ENCODE assay signal across 28 cellular contexts in genomic region chr11:6326303-6326702, GRCh38. TPM values are rescaled to one million over a fixed set of nuclear protein-coding genes. Genes with fewer than 3 reads are reported as not detected.
A peak's percentile ranks its signal among the peaks of the same experiment; 100 is the strongest.
DNase-seq lines count a peak whose midpoint lies in the region; ATAC-seq, FAIRE-seq and TF ChIP-seq lines count a peak whose summit lies in the region.
"Had no signal": no experiment of that assay in that cellular context is flagged by ENCODE, and none has a peak within 500 bp of the region (broad histone marks: within the 10 kb centered on the region; RNA-seq: fewer than 3 reads in every experiment).

No MANE protein-coding gene starts in this region.

- no peak overlapping the region for H2AK5ac ChIP-seq in H1 (ENCODE audit: low read depth, low read length)

- H2BK120ac ChIP-seq in H1 (replicated peaks; ENCODE audit: low read depth, low read length) = no peak overlapping the region

- H3K56ac ChIP-seq in H1 (replicated peaks; ENCODE audit: insufficient read length, low read depth, low read length) = no peak overlapping the region

- H3K9me3 ChIP-seq in right cardiac atrium (ENCODE audit: control insufficient read depth, low read length) (no peaks in the 10 kb centered on the region), right atrium auricular region (no peaks in the 10 kb centered on the region), H1 (ENCODE audit: insufficient read depth in 2 of 2, low read depth in 1 of 2, low read length in 1 of 2) (no peaks in the 10 kb centered on the region), lower lobe of right lung (no peaks in the 10 kb centered on the region), MM.1S (replicated peaks; ENCODE audit: insufficient read depth, low read length) (no peaks in the 10 kb centered on the region)
- H3K9me3 ChIP-seq: SJSA1 had no signal

- no peaks in the 10 kb centered on the region for H3K9me2 ChIP-seq in MM.1S (replicated peaks; ENCODE audit: insufficient read depth, low read length)

- H3K4me1 ChIP-seq in right cardiac atrium (ENCODE audit: control insufficient read depth, insufficient read depth, low read length) (peaks cover 5% of the 10 kb centered on the region), right atrium auricular region (peaks cover 0 to 22% of the 10 kb centered on the region in 2 donors), H1 (replicated peaks in 1 of 4; ENCODE audit: control insufficient read depth in 3 of 4, insufficient read depth in 4 of 4, low read length in 3 of 4) (peaks cover 6 to 34% (median 17%) of the 10 kb centered on the region in 4 experiments; a peak in 5 of 7 replicates), lower lobe of right lung (peaks cover 19% of the 10 kb centered on the region), MM.1S (ENCODE audit: low read length) (no peaks in the 10 kb centered on the region)

- TF ChIP-seq POLR2A in H1 (IDR thresholded peaks at IDR 0.05; ENCODE audit: control extremely low read depth in 1 of 2, low read depth in 2 of 2, low read length in 2 of 2) = no peak

- H3K14ac ChIP-seq in H1 (ENCODE audit: insufficient read length) = no peak overlapping the region

- no peak for TF ChIP-seq EP300 in H1 (IDR thresholded peaks at IDR 0.05; ENCODE audit: borderline replicate concordance in 1 of 2, low read depth in 2 of 2, low read length in 2 of 2)

- no peak overlapping the region for H4K5ac ChIP-seq in H1 (ENCODE audit: insufficient read length, low read depth, low read length)

- H3K9ac ChIP-seq in H1 (replicated peaks in 1 of 4; ENCODE audit: extremely low read depth in 1 of 4, low read depth in 3 of 4, low read length in 3 of 4) (no peak overlapping the region), MM.1S (ENCODE audit: low read length) (no peak overlapping the region)

- no peaks in the 10 kb centered on the region for H3K79me1 ChIP-seq in H1 (ENCODE audit: low read depth, low read length)

- H2BK20ac ChIP-seq in H1 (ENCODE audit: low read length) = 0 out of 2 replicates have a peak overlapping the region, but pooled peaks have one; percentile 17

- H3K18ac ChIP-seq in H1 (ENCODE audit: extremely low read depth, low read length) = no peak overlapping the region

- H3F3A ChIP-seq in MM.1S (ENCODE audit: insufficient read depth, low read length) = no peaks in the 10 kb centered on the region

- DNase-seq in right cardiac atrium = no peak
- no peak for DNase-seq in right atrium auricular region (ENCODE audit: low spot score)
- no peak for DNase-seq in H1 (ENCODE audit: low read depth in 1 of 2, low spot score in 2 of 2)
- DNase-seq in lower lobe of right lung = no peak
- no peak for DNase-seq in MM.1S
- DNase-seq in inferior parietal cortex (ENCODE audit: extremely low spot score) = no peak
- no peak for DNase-seq in hypothalamus (lab: John Stamatoyannopoulos, UW)
- DNase-seq: Calu3; CD8-positive, alpha-beta memory T cell; DMS153; HFFc6; MV-4-11; NCI-H1105 treated with DMSO at 0.1 percent for 48 hours; NCI-H2029 treated with DMSO at 0.1 percent for 48 hours; NCI-H226; NCI-H524; NCI-H774; NK-92 treated with Interleukin-12 subunit alpha and Interleukin-12 subunit beta, amount 100 ng/mL, for 24 hours had no signal

- CTCF ChIA-PET in H1 (lab: Charles Lee; ENCODE audit: partially characterized antibody) = interaction anchor here (1.0 to 4.9 kb wide), 6 partner anchors 10 to 84 kb away, joined by 3 to 53 read pairs (median 4); no protein-coding TSS in a partner anchor

- no peak overlapping the region for H4K8ac ChIP-seq in H1 (ENCODE audit: extremely low read depth, insufficient read depth, low read length)

- no peak overlapping the region for H2BK15ac ChIP-seq in H1 (ENCODE audit: low read length)

- H3K79me2 ChIP-seq in H1 (ENCODE audit: control insufficient read depth in 1 of 2, insufficient read depth in 2 of 2, low read length in 2 of 2) (no peaks in the 10 kb centered on the region), MM.1S (ENCODE audit: low read length) (no peaks in the 10 kb centered on the region)

- no peak overlapping the region for H2BK12ac ChIP-seq in H1 (ENCODE audit: low read depth, low read length)

- H3K36me3 ChIP-seq in right atrium auricular region = no peaks in the 10 kb centered on the region
- no peaks in the 10 kb centered on the region for H3K36me3 ChIP-seq in H1 (ENCODE audit: control insufficient read depth in 2 of 4, insufficient read depth in 4 of 4, low read length in 3 of 4)
- H3K36me3 ChIP-seq in lower lobe of right lung = no peaks in the 10 kb centered on the region
- no peaks in the 10 kb centered on the region for H3K36me3 ChIP-seq in MM.1S (replicated peaks; ENCODE audit: insufficient read depth, low read length)
- H3K36me3 ChIP-seq: SJSA1 had no signal

- TF ChIP-seq CTCF in right atrium auricular region (IDR thresholded peaks at IDR 0.05) (no peak), H1 (IDR thresholded peaks at IDR 0.05; ENCODE audit: control extremely low read depth in 1 of 3, insufficient read depth in 1 of 3, low read depth in 1 of 3, low read length in 3 of 3) (no peak), lower lobe of right lung (IDR thresholded peaks at IDR 0.05) (no peak), MM.1S (IDR thresholded peaks at IDR 0.05; ENCODE audit: low read length) (no peak)

- H3K4me2 ChIP-seq in H1 (ENCODE audit: insufficient read depth in 1 of 2, low read depth in 2 of 2, low read length in 2 of 2) (peak overlapping the region in 1 of 2 experiments; percentile 6; a peak in 2 of 4 replicates), MM.1S (ENCODE audit: low read depth, low read length) (no peak overlapping the region)

- H2AFZ ChIP-seq in H1 (ENCODE audit: low read length) (no peak overlapping the region), MM.1S (ENCODE audit: low read length) (no peak overlapping the region)

- H2BK5ac ChIP-seq in H1 (ENCODE audit: low read depth, low read length) = no peak overlapping the region

- peak; percentile 48 for FAIRE-seq in H1 (lab: Jason Lieb, UNC)
- FAIRE-seq: A204.1, GM12891, H54 had no signal

- no peaks in the 10 kb centered on the region for H3K23me2 ChIP-seq in H1 (ENCODE audit: low read depth, low read length)

- POLR2A ChIA-PET in H1 (lab: Charles Lee; ENCODE audit: partially characterized antibody) = interaction anchor here (1.5 kb wide), 1 partner anchor 37 kb away, joined by 3 read pairs; no protein-coding TSS in a partner anchor

- H3K4me3 ChIP-seq in right cardiac atrium (ENCODE audit: low read length) (no peak overlapping the region), right atrium auricular region (no peak overlapping the region), H1 (ENCODE audit: extremely low read depth in 1 of 4, insufficient read depth in 2 of 4, low read depth in 3 of 4, low read length in 4 of 4) (no peak overlapping the region), lower lobe of right lung (no peak overlapping the region), MM.1S (ENCODE audit: low read length) (no peak overlapping the region)
- H3K4me3 ChIP-seq: SJSA1 had no signal

- H3K27me3 ChIP-seq in right cardiac atrium (ENCODE audit: control insufficient read depth, insufficient read depth) (no peaks in the 10 kb centered on the region), right atrium auricular region (no peaks in the 10 kb centered on the region), H1 (replicated peaks in 1 of 4; ENCODE audit: control insufficient read depth in 3 of 4, extremely low read depth in 1 of 4, insufficient read depth in 3 of 4, low read length in 3 of 4) (no peaks in the 10 kb centered on the region), lower lobe of right lung (ENCODE audit: low read depth) (no peaks in the 10 kb centered on the region), MM.1S (replicated peaks; ENCODE audit: insufficient read depth, low read length) (no peaks in the 10 kb centered on the region)
- H3K27me3 ChIP-seq: SJSA1 had no signal

- TF ChIP-seq RAD21 in H1 (IDR thresholded peaks at IDR 0.05 in 1 of 2, conservative IDR thresholded peaks at IDR 0.05 in 1 of 2; ENCODE audit: low read depth in 2 of 2, low read length in 2 of 2) = no peak

- H3K27ac ChIP-seq in right cardiac atrium (ENCODE audit: low read length) = peak overlapping the region; percentile 33
- H3K27ac ChIP-seq in right atrium auricular region = peak overlapping the region in 1 of 2 donors; percentile 7
- no peak overlapping the region for H3K27ac ChIP-seq in H1 (ENCODE audit: low read depth, low read length)
- H3K27ac ChIP-seq in lower lobe of right lung = peak overlapping the region; percentile 31
- no peak overlapping the region for H3K27ac ChIP-seq in MM.1S (ENCODE audit: low read length)
- H3K27ac ChIP-seq: C4-2B, HL-60, SJSA1 had no signal

- no peak overlapping the region for H3K23ac ChIP-seq in H1 (ENCODE audit: insufficient read length)

- no peaks in the 10 kb centered on the region for H4K20me1 ChIP-seq in H1 (replicated peaks in 1 of 2; ENCODE audit: control insufficient read depth in 1 of 2, insufficient read depth in 2 of 2, low read length in 2 of 2)
- no peaks in the 10 kb centered on the region for H4K20me1 ChIP-seq in MM.1S (ENCODE audit: insufficient read depth, low read length)

- intact Hi-C loops in right cardiac atrium (cut with DNase I) = no loop called here
- intact Hi-C loops in lower lobe of right lung (cut with DNase I) = no loop called here

- ATAC-seq in right cardiac atrium = no peak
- ATAC-seq in lower lobe of right lung = no peak
- no peak for ATAC-seq in GM19452 (IDR thresholded peaks at IDR 0.05; ENCODE audit: unreplicated experiment)
- ATAC-seq: Panc1 had no signal

- H3K4ac ChIP-seq in H1 (replicated peaks; ENCODE audit: insufficient read length, low read depth, low read length) = no peak overlapping the region

- H4K91ac ChIP-seq in H1 (replicated peaks; ENCODE audit: insufficient read length, low read length) = no peak overlapping the region

TF ChIP-seq in H1, 55 proteins besides CTCF, POLR2A, EP300 and RAD21 (continues in another document):
- TF ChIP-seq SP1 (IDR thresholded peaks at IDR 0.05; ENCODE audit: low read depth, low read length) = no peak
- TF ChIP-seq FOSL1 (IDR thresholded peaks at IDR 0.05; ENCODE audit: insufficient read depth, low read depth, low read length) = no peak
- TF ChIP-seq RNF2 (IDR thresholded peaks at IDR 0.05; ENCODE audit: borderline replicate concordance, low read depth, low read length, missing control alignments, poor library complexity, severe bottlenecking) = no peak
- TF ChIP-seq KDM5A (IDR thresholded peaks at IDR 0.05; ENCODE audit: low read length) = no peak
- TF ChIP-seq CBX5 (IDR thresholded peaks at IDR 0.05; ENCODE audit: low read depth, low read length) = no peak

RNA-seq across cellular contexts. Expression of gene CAVIN3, which starts 6.0 kb away (rescaled TPM):
- total RNA-seq in right cardiac atrium (10 to 100 TPM; 40.4 to 54.2 (median 45.2) TPM), right atrium auricular region (10 to 100 TPM; 84.8 to 86.7 TPM), lower lobe of right lung (36.3 TPM)
- polyA plus RNA-seq in right cardiac atrium (72.4 TPM), H1 (2011; rRNA removed) (26.4 and 27.6 TPM in 2 replicates)
- 17.7 and 20.4 TPM in 2 replicates for total RNA-seq in H1 (2021; fragmentation: NEBNext Ultra II Directional; extraction: Animal tissue kit (Norgen Biotek cat#: 25700))
- 32.4 TPM for polyA plus RNA-seq in H1 (2011; cell fraction: cytosol; rRNA removed)
- polyA plus RNA-seq in H1 (2011; cell fraction: nucleus; rRNA removed) = 21.2 TPM
- 14.5 to 21.3 TPM (median 18.9 TPM) in 4 replicates for polyA plus RNA-seq in H1 (2012, experiment 1 of 2)
- polyA plus RNA-seq in H1 (2012, experiment 2 of 2) = 22.2 TPM
- polyA plus RNA-seq in H1 (2013, experiment 1 of 2) = 10.8 TPM
- 10.4 TPM for polyA plus RNA-seq in H1 (2013, experiment 2 of 2)
- 1.5 and 2.9 TPM in 2 replicates for polyA minus RNA-seq in H1 (2011; rRNA and poly(A)+ RNA removed)
- polyA minus RNA-seq in H1 (2011; cell fraction: cytosol; rRNA and poly(A)+ RNA removed) = 4.3 TPM
- polyA minus RNA-seq in H1 (2011; cell fraction: nucleus; rRNA and poly(A)+ RNA removed) = 18.5 TPM
- total RNA-seq: HT-29 had no signal
- polyA plus RNA-seq: CD8-positive, alpha-beta memory T cell; IgD-negative memory B cell had no signal

Comparison
In these comparisons a context has a peak if more than half of its experiments do, and no peak if none do; other contexts are left out.
1. H3K27ac ChIP-seq: peak in right cardiac atrium (single experiment) and lower lobe of right lung (single experiment); none in H1 (single experiment) and MM.1S (single experiment).